ENCODE assay signal across 10 cellular contexts in the genomic region with DNA sequence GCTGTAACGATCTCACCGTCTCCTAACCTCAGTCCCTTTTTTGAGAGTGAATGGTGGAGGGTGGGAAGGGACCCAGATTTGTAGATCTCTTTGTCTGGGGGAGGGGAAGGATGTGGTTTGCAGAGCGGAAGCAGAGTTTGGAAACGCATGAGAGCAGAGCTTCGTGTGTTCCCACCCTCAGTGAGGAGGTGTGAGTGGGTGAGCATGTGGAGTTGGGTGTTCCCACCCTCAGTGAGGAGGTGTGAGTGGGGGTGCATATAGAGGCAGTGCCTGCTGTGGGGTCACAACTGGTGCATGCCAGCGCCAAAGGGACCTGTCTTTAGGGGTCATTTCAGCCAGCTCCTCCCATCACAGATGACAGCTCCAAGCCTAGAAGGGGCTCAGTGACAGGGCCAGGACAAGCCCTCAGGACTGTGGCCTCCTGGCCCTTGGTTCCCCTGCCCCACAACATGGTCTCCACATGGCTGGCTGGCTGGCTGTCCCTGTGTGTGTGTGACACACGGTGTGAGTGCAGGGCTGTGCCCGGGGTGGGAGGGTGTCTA. TPM values are rescaled to one million over a fixed set of nuclear protein-coding genes. Genes with fewer than 3 reads are reported as not detected.
A peak's percentile ranks its signal among the peaks of the same experiment; 100 is the strongest.
DNase-seq lines count a peak whose midpoint lies in the region; ATAC-seq and TF ChIP-seq lines count a peak whose summit lies in the region.
"Had no signal": no experiment of that assay in that cellular context is flagged by ENCODE, and none has a peak within 500 bp of the region (broad histone marks: within the 10 kb centered on the region; RNA-seq: fewer than 3 reads in every experiment).

No MANE protein-coding gene starts in this region.

- no peaks in the 10 kb centered on the region for H3K9me3 Mint-ChIP-seq in activated B cell treated with CpG ODN at 0.5 μM for 24 hours
- H3K9me3 Mint-ChIP-seq in central memory CD8-positive, alpha-beta T cell = peaks cover 5% of the 10 kb centered on the region

- H3K36me3 Mint-ChIP-seq in activated B cell treated with CpG ODN at 0.5 μM for 24 hours (ENCODE audit: low read depth) = peaks cover 19% of the 10 kb centered on the region
- peaks cover 36% of the 10 kb centered on the region for H3K36me3 Mint-ChIP-seq in central memory CD8-positive, alpha-beta T cell (ENCODE audit: insufficient read depth)

- dilution Hi-C loops in IMR-90 (cut with HindIII; ENCODE audit: low sequenced_read_pairs, unreplicated experiment) (no loop called here), mammary epithelial cell (cut with HindIII; ENCODE audit: low sequenced_read_pairs) (no loop called here)

- TF ChIP-seq RAD21 in IMR-90 (IDR thresholded peaks at IDR 0.05; ENCODE audit: low read length) = no peak

- no peak overlapping the region for H4K5ac ChIP-seq in IMR-90 (ENCODE audit: low read depth, low read length)

- no peak overlapping the region for H4K91ac ChIP-seq in IMR-90 (ENCODE audit: insufficient read depth, low read depth, low read length)

- peak overlapping the region; percentile 63 for H2AK9ac ChIP-seq in IMR-90 (replicated peaks; ENCODE audit: low read depth, low read length, poor library complexity)

- H3K56ac ChIP-seq in IMR-90 (ENCODE audit: extremely low read depth, insufficient read depth, low read length) = no peak overlapping the region

- peaks cover 11 to 38% of the 10 kb centered on the region in 2 experiments; a peak in 3 of 4 replicates for H3K79me1 ChIP-seq in IMR-90 (ENCODE audit: low read depth in 1 of 2, low read length in 2 of 2)

- H3K4me1 ChIP-seq in IMR-90 (ENCODE audit: control insufficient read depth, insufficient read depth, low read length) (peaks cover 12% of the 10 kb centered on the region), mammary epithelial cell (ENCODE audit: insufficient read depth, low read length) (peaks cover 12% of the 10 kb centered on the region)

- ATAC-seq in IMR-90 (ENCODE audit: low read depth) (no peak), activated B cell treated with CpG ODN at 0.5 μM for 24 hours (ENCODE audit: low read depth) (peak; percentile 20)
- peak; percentile 64 for ATAC-seq in central memory CD8-positive, alpha-beta T cell (replicated peaks; ENCODE audit: extremely low read depth, poor library complexity, severe bottlenecking)
- ATAC-seq: mucosa of descending colon had no signal

- 0 out of 2 replicates have a peak, but pooled peaks cover 11% of the 10 kb centered on the region for H3K9me1 ChIP-seq in IMR-90 (ENCODE audit: insufficient read depth, low read length)

- no peaks in the 10 kb centered on the region for H3K27me3 Mint-ChIP-seq in activated B cell treated with CpG ODN at 0.5 μM for 24 hours
- H3K27me3 Mint-ChIP-seq in central memory CD8-positive, alpha-beta T cell = no peaks in the 10 kb centered on the region

- H2BK20ac ChIP-seq in IMR-90 (ENCODE audit: low read depth, low read length) = no peak overlapping the region

- WGBS in IMR-90 (ENCODE audit: extremely low coverage in 2 of 2, insufficient read length in 1 of 2), 2 experiments = 80% methylated on average over 1 of the region's 8 CpGs; no CpG with 5 or more reads in 1 of the 2 experiments
- 91% methylated on average over 8 of the region's 8 CpGs for WGBS in mammary epithelial cell (ENCODE audit: low coverage, missing lambda C conversion rate)

- H4K20me1 ChIP-seq in IMR-90 (ENCODE audit: insufficient read depth, low read length) (peaks cover 13% of the 10 kb centered on the region), mammary epithelial cell (ENCODE audit: insufficient read depth, low read length) (no peaks in the 10 kb centered on the region)

- H3K4me3 Mint-ChIP-seq in activated B cell treated with CpG ODN at 0.5 μM for 24 hours = peak overlapping the region; percentile 55
- H3K4me3 Mint-ChIP-seq in central memory CD8-positive, alpha-beta T cell = peak overlapping the region; percentile 81

- H3K4me3 ChIP-seq in IMR-90 (ENCODE audit: insufficient read depth, low read depth, low read length) = no peak overlapping the region
- H3K4me3 ChIP-seq in mammary epithelial cell (replicated peaks in 1 of 3; ENCODE audit: insufficient read depth in 1 of 3, low read depth in 2 of 3, low read length in 3 of 3) = no peak overlapping the region
- H3K4me3 ChIP-seq: mucosa of descending colon, thyroid gland had no signal

- H3K23ac ChIP-seq in IMR-90 (ENCODE audit: low read depth, low read length) = no peak overlapping the region

- H3K27me3 ChIP-seq in IMR-90 (ENCODE audit: control insufficient read depth, insufficient read depth, low read length) = no peaks in the 10 kb centered on the region
- no peaks in the 10 kb centered on the region for H3K27me3 ChIP-seq in mammary epithelial cell (ENCODE audit: insufficient read depth, low read length)
- H3K27me3 ChIP-seq: thyroid gland had no signal

- TF ChIP-seq POLR2A in IMR-90 (IDR thresholded peaks at IDR 0.05; ENCODE audit: low read depth, low read length) = no peak

- H2BK5ac ChIP-seq in IMR-90 (ENCODE audit: low read depth, low read length, poor library complexity, severe bottlenecking) = no peak overlapping the region

- POLR2A ChIA-PET in IMR-90 (lab: Charles Lee; ENCODE audit: unreplicated experiment) = no interaction called here
- POLR2A ChIA-PET in activated B cell treated with CpG ODN at 0.5 μM for 24 hours (lab: Charles Lee) = interaction anchor here (0.7 to 3.6 kb wide), 11 partner anchors 10 to 425 kb away, joined by 3 to 73 read pairs (median 3); partner anchors contain the start of genes CWC25, EPOP, MLLT6 and PSMB3

- H3K14ac ChIP-seq in IMR-90 (replicated peaks; ENCODE audit: low read depth, low read length) = no peak overlapping the region

- in situ Hi-C loops in IMR-90 (cut with MboI; ENCODE audit: low sequenced_read_pairs) (no loop called here), mammary epithelial cell (cut with MboI; ENCODE audit: low sequenced_read_pairs in 2 of 2) (no loop called here)

- peaks cover 30% of the 10 kb centered on the region for H3K79me2 ChIP-seq in mammary epithelial cell (ENCODE audit: insufficient read depth, low read length)

- no TSS peak for BruUV-seq in IMR-90 (replicated peaks; lab: Mats Ljungman, UMichigan)
- BruUV-seq in mammary epithelial cell (replicated peaks; lab: Mats Ljungman, UMichigan) = no TSS peak

- intact Hi-C loops in IMR-90 (cut with micrococcal nuclease) = no loop called here
- intact Hi-C loops in activated B cell treated with CpG ODN at 0.5 μM for 24 hours (cut with micrococcal nuclease) = no loop called here
- intact Hi-C loops in mammary epithelial cell (cut with micrococcal nuclease) = no loop called here

- H3K4me2 ChIP-seq in IMR-90 (ENCODE audit: low read depth, low read length) (no peak overlapping the region), mammary epithelial cell (ENCODE audit: insufficient read depth, low read depth, low read length) (no peak overlapping the region)

- no peak overlapping the region for H2BK15ac ChIP-seq in IMR-90 (ENCODE audit: low read depth, low read length)

- no peak overlapping the region for H3K9ac ChIP-seq in IMR-90 (ENCODE audit: low read depth, low read length)
- H3K9ac ChIP-seq in mammary epithelial cell (ENCODE audit: insufficient read depth, low read length) = no peak overlapping the region

- CTCF ChIA-PET in IMR-90 (lab: Yijun Ruan, JAX) = interaction anchor here (1.1 kb wide), 1 partner anchor 24 kb away, joined by 3 read pairs; no protein-coding TSS in a partner anchor
- CTCF ChIA-PET in activated B cell treated with CpG ODN at 0.5 μM for 24 hours (lab: Charles Lee) = interaction anchor here (1.1 to 3.4 kb wide), 4 partner anchors 10 to 60 kb away, joined by 3 to 17 read pairs (median 8); no protein-coding TSS in a partner anchor
- CTCF ChIA-PET in mammary epithelial cell (lab: Charles Lee; ENCODE audit: low non-redundant PET) = no interaction called here

- H4K8ac ChIP-seq in IMR-90 (ENCODE audit: low read depth in 2 of 2, low read length in 2 of 2) = no peak overlapping the region

- H2BK120ac ChIP-seq in IMR-90 (ENCODE audit: low read depth, low read length) = no peak overlapping the region

- DNase-seq in IMR-90 (no peak), activated B cell treated with CpG ODN at 0.5 μM for 24 hours (no peak), NCI-H526 treated with DMSO at 0.1 percent for 48 hours (lab: John Stamatoyannopoulos, UW) (no peak), DMS153 treated with DMSO at 0.1 percent for 48 hours (lab: John Stamatoyannopoulos, UW; ENCODE audit: unreplicated experiment) (no peak), NCI-H510A treated with DMSO at 0.1 percent for 48 hours (lab: John Stamatoyannopoulos, UW) (no peak), mammary epithelial cell (no peak)
- DNase-seq in central memory CD8-positive, alpha-beta T cell (ENCODE audit: low spot score in 2 of 2) = peak; percentile 47 to 70
- peak; percentile 41 to 48 for DNase-seq in stimulated activated CD8-positive, alpha-beta memory T cell treated with anti-CD3 and anti-CD28 coated beads, Interleukin-7, amount 100 ng/mL, for 1 hour (ENCODE audit: low read depth in 2 of 2)

- H3K18ac ChIP-seq in IMR-90 (ENCODE audit: low read depth, low read length) = no peak overlapping the region

- peak overlapping the region; percentile 56 for H2AFZ ChIP-seq in IMR-90 (replicated peaks; ENCODE audit: low read length, poor library complexity)
- no peak overlapping the region for H2AFZ ChIP-seq in mammary epithelial cell (ENCODE audit: low read depth, low read length)

- H3K4ac ChIP-seq in IMR-90 (ENCODE audit: low read depth, low read length) = no peak overlapping the region

- H3K9me3 ChIP-seq in IMR-90 (ENCODE audit: control insufficient read depth, insufficient read depth, low read length) = no peaks in the 10 kb centered on the region
- H3K9me3 ChIP-seq in mammary epithelial cell (replicated peaks; ENCODE audit: insufficient read depth, low read length) = no peaks in the 10 kb centered on the region
- H3K9me3 ChIP-seq: mucosa of descending colon, thyroid gland had no signal

- TF ChIP-seq CTCF in IMR-90 (conservative IDR thresholded peaks at IDR 0.05; ENCODE audit: low read depth, low read length) (no peak), activated B cell treated with CpG ODN at 0.5 μM for 24 hours (IDR thresholded peaks at IDR 0.05) (no peak), mammary epithelial cell (conservative IDR thresholded peaks at IDR 0.05 in 1 of 2, IDR thresholded peaks at IDR 0.05 in 1 of 2; ENCODE audit: extremely low read depth in 1 of 2, insufficient read depth in 1 of 2, low read depth in 1 of 2, low read length in 2 of 2) (no peak)

- peaks cover 21% of the 10 kb centered on the region for H3K36me3 ChIP-seq in IMR-90 (ENCODE audit: control insufficient read depth, insufficient read depth, low read length)
- peaks cover 4% of the 10 kb centered on the region for H3K36me3 ChIP-seq in mammary epithelial cell (ENCODE audit: insufficient read depth, low read length)

- H2AK5ac ChIP-seq in IMR-90 (ENCODE audit: low read depth, low read length) = peak overlapping the region; percentile 46; the same call in 1 of the 2 replicates

- H3K4me1 Mint-ChIP-seq in activated B cell treated with CpG ODN at 0.5 μM for 24 hours = peaks cover 51% of the 10 kb centered on the region
- peaks cover 80% of the 10 kb centered on the region for H3K4me1 Mint-ChIP-seq in central memory CD8-positive, alpha-beta T cell

- H3K27ac ChIP-seq in IMR-90 (ENCODE audit: insufficient read depth, low read length) = no peak overlapping the region
- no peak overlapping the region for H3K27ac ChIP-seq in mammary epithelial cell (ENCODE audit: insufficient read depth, low read depth, low read length)
- H3K27ac ChIP-seq: thyroid gland had no signal

- peak overlapping the region; percentile 76 for H3K27ac Mint-ChIP-seq in activated B cell treated with CpG ODN at 0.5 μM for 24 hours
- H3K27ac Mint-ChIP-seq in central memory CD8-positive, alpha-beta T cell (ENCODE audit: low read depth) = peak overlapping the region; percentile 93

RNA-seq across cellular contexts. Expression of gene CISD3, which starts 1.8 kb away (rescaled TPM):
- total RNA-seq in IMR-90 (2012; rRNA removed) = 1.3 and 1.4 TPM in 2 replicates
- polyA plus RNA-seq in IMR-90 (2012; rRNA removed) = 14.1 and 20.3 TPM in 2 replicates
- 5.4 and 10.6 TPM in 2 replicates for polyA plus RNA-seq in IMR-90 (2012; cell fraction: cytosol; rRNA removed)
- 2.6 and 4.6 TPM in 2 replicates for polyA plus RNA-seq in IMR-90 (2012; cell fraction: nucleus; rRNA removed; ENCODE audit: low replicate concordance)
- 11.2 and 12.1 TPM in 2 replicates for total RNA-seq in activated B cell treated with CpG ODN at 0.5 μM for 24 hours
- 10 to 100 TPM in 1 of 2 donors, 1 to 10 TPM in 1; 3.3 to 30.4 TPM for total RNA-seq in mammary epithelial cell
- polyA plus RNA-seq in mammary epithelial cell = 16.2 TPM
- polyA minus RNA-seq in mammary epithelial cell = 12.8 TPM

RNA-seq across cellular contexts. Expression of gene PCGF2, which starts 19.8 kb away (rescaled TPM):
- 1.1 and 1.4 TPM in 2 replicates for total RNA-seq in IMR-90 (2012; rRNA removed)
- 18.2 and 27.8 TPM in 2 replicates for polyA plus RNA-seq in IMR-90 (2012; rRNA removed)
- polyA plus RNA-seq in IMR-90 (2012; cell fraction: cytosol; rRNA removed) = 17.3 and 39.2 TPM in 2 replicates
- 30.3 and 77.5 TPM in 2 replicates for polyA plus RNA-seq in IMR-90 (2012; cell fraction: nucleus; rRNA removed; ENCODE audit: low replicate concordance)
- not detected in 2 replicates for total RNA-seq in activated B cell treated with CpG ODN at 0.5 μM for 24 hours
- total RNA-seq in mammary epithelial cell = 10 to 100 TPM in 1 of 2 donors, 1 to 10 TPM in 1; 3.0 to 36.4 TPM
- polyA plus RNA-seq in mammary epithelial cell = 6.4 TPM
- 14.0 TPM for polyA minus RNA-seq in mammary epithelial cell

RNA-seq across cellular contexts. Expression of gene MLLT6, which starts 23.3 kb away (rescaled TPM):
- 7.2 and 7.5 TPM in 2 replicates for total RNA-seq in IMR-90 (2012; rRNA removed)
- 21.2 and 22.7 TPM in 2 replicates for polyA plus RNA-seq in IMR-90 (2012; rRNA removed)
- 6.7 and 12.1 TPM in 2 replicates for polyA plus RNA-seq in IMR-90 (2012; cell fraction: cytosol; rRNA removed)
- 94.6 and 103 TPM in 2 replicates for polyA plus RNA-seq in IMR-90 (2012; cell fraction: nucleus; rRNA removed; ENCODE audit: low replicate concordance)
- 166 and 192 TPM in 2 replicates for total RNA-seq in activated B cell treated with CpG ODN at 0.5 μM for 24 hours
- total RNA-seq in mammary epithelial cell = 10 to 100 TPM; 30.3 to 51.0 TPM
- 21.9 TPM for polyA plus RNA-seq in mammary epithelial cell
- polyA minus RNA-seq in mammary epithelial cell = 34.6 TPM

RNA-seq across cellular contexts. Expression of gene PSMB3, which starts 24.2 kb away (rescaled TPM):
- total RNA-seq in IMR-90 (2012; rRNA removed) (510 and 828 TPM in 2 replicates), activated B cell treated with CpG ODN at 0.5 μM for 24 hours (234 and 250 TPM in 2 replicates), mammary epithelial cell (100 to 1,000 TPM; 150 to 218 TPM)
- polyA plus RNA-seq in IMR-90 (2012; rRNA removed) (480 and 525 TPM in 2 replicates), mammary epithelial cell (426 TPM)
- 600 and 763 TPM in 2 replicates for polyA plus RNA-seq in IMR-90 (2012; cell fraction: cytosol; rRNA removed)
- 201 and 228 TPM in 2 replicates for polyA plus RNA-seq in IMR-90 (2012; cell fraction: nucleus; rRNA removed; ENCODE audit: low replicate concordance)
- 235 TPM for polyA minus RNA-seq in mammary epithelial cell

RNA-seq across cellular contexts. Expression of gene EPOP, which starts 53.6 kb away (rescaled TPM):
- 0.28 and 0.36 TPM in 2 replicates for total RNA-seq in IMR-90 (2012; rRNA removed)
- 0.80 and 0.82 TPM in 2 replicates for polyA plus RNA-seq in IMR-90 (2012; rRNA removed)
- 0.77 and 0.79 TPM in 2 replicates for polyA plus RNA-seq in IMR-90 (2012; cell fraction: cytosol; rRNA removed)
- 0.49 and 0.57 TPM in 2 replicates for polyA plus RNA-seq in IMR-90 (2012; cell fraction: nucleus; rRNA removed; ENCODE audit: low replicate concordance)
- total RNA-seq in activated B cell treated with CpG ODN at 0.5 μM for 24 hours = 2.8 and 3.0 TPM in 2 replicates
- total RNA-seq in mammary epithelial cell = 1 to 10 TPM; 2.8 to 3.2 TPM
- 2.4 TPM for polyA plus RNA-seq in mammary epithelial cell
- not detected for polyA minus RNA-seq in mammary epithelial cell

Comparison
In these comparisons a context has a peak if more than half of its experiments do, and no peak if none do; other contexts are left out.
1. DNase-seq: peak in central memory CD8-positive, alpha-beta T cell (2 of 2) and stimulated activated CD8-positive, alpha-beta memory T cell treated with anti-CD3 and anti-CD28 coated beads, Interleukin-7, amount 100 ng/mL, for 1 hour (2 of 2); none in IMR-90 (single experiment), activated B cell treated with CpG ODN at 0.5 μM for 24 hours (single experiment), NCI-H526 treated with DMSO at 0.1 percent for 48 hours (single experiment), DMS153 treated with DMSO at 0.1 percent for 48 hours (single experiment), NCI-H510A treated with DMSO at 0.1 percent for 48 hours (single experiment) and mammary epithelial cell (single experiment).